ENCODE assay signal across 22 cellular contexts in genomic region chr17:34615326-34615725, GRCh38. TPM values are rescaled to one million over a fixed set of nuclear protein-coding genes. Genes with fewer than 3 reads are reported as not detected.
"Had no signal": no experiment of that assay in that cellular context is flagged by ENCODE, and none has a peak within 500 bp of the region (broad histone marks: within the 10 kb centered on the region; RNA-seq: fewer than 3 reads in every experiment).

No MANE protein-coding gene starts in this region.

- H3K36me3 ChIP-seq: colonic mucosa, heart right ventricle, ovary, right lobe of liver, tibial nerve had no signal

- H3K36me3 Mint-ChIP-seq: activated naive CD8-positive, alpha-beta T cell; natural killer cell had no signal

- H3K9me3 Mint-ChIP-seq: natural killer cell; T-helper 2 cell treated with Interferon-gamma antibody and Interleukin-4, amounts not matched to agents 5 μg/mL and 100 μg/mL, for 36 hours had no signal

- H3K4me3 ChIP-seq: colonic mucosa, heart right ventricle, ovary, right lobe of liver, tibial nerve had no signal

- H3K4me3 Mint-ChIP-seq: activated naive CD8-positive, alpha-beta T cell; natural killer cell; T-helper 2 cell treated with Interferon-gamma antibody and Interleukin-4, amounts not matched to agents 5 μg/mL and 100 μg/mL, for 36 hours had no signal

- H3K27me3 ChIP-seq: colonic mucosa, ovary, right lobe of liver had no signal

- H3K27ac ChIP-seq: colonic mucosa, heart right ventricle, ovary, right lobe of liver, tibial nerve, VCaP had no signal

- H3K4me1 ChIP-seq: colonic mucosa, heart right ventricle, right lobe of liver had no signal

- H3K9me3 ChIP-seq: colonic mucosa, heart right ventricle, ovary, right lobe of liver, tibial nerve had no signal

- DNase-seq: activated CD4-positive, alpha-beta T cell treated with anti-CD3 and anti-CD28 coated beads for 48 hours; activated CD4-positive, alpha-beta T cell treated with anti-CD3 and anti-CD28 coated beads, Interleukin-2, amount 50 U/mL, for 48 hours; activated CD8-positive, alpha-beta memory T cell treated with anti-CD3 and anti-CD28 coated beads for 24 hours; activated effector memory CD4-positive, alpha-beta T cell treated with Interleukin-2 at 50 U/mL for 16 hours; activated naive CD4-positive, alpha-beta T cell treated with Interleukin-2 at 50 U/mL for 16 hours; colonic mucosa; effector memory CD4-positive, alpha-beta T cell; erythroblast; heart right ventricle; natural killer cell; ovary; right lobe of liver; stimulated activated CD4-positive, alpha-beta T cell treated with anti-CD3 and anti-CD28 coated beads, Interleukin-2, amount 100 ng/mL, for 48 hours; stimulated activated naive CD4-positive, alpha-beta T cell treated with Interleukin-2 at 50 U/mL for 16 hours had no signal

- H3K4me1 Mint-ChIP-seq: natural killer cell had no signal

- H3K27ac Mint-ChIP-seq: activated naive CD8-positive, alpha-beta T cell; natural killer cell; progenitor cell of endocrine pancreas; T-helper 2 cell treated with Interferon-gamma antibody and Interleukin-4, amounts not matched to agents 5 μg/mL and 100 μg/mL, for 36 hours had no signal

- ATAC-seq: activated CD4-positive, CD25-positive, alpha-beta regulatory T cell treated with anti-CD3 and anti-CD28 coated beads, Interleukin-2, amount 50 U/mL, for 24 hours; heart right ventricle; natural killer cell; right lobe of liver had no signal

RNA-seq across cellular contexts. Expression of gene TMEM132E, which starts 35.9 kb away (rescaled TPM):
- total RNA-seq: dermis microvascular lymphatic vessel endothelial cell, renal cortical epithelial cell had no signal
